In genomic region chr16:85306071-85306792, GRCh38 we compare ENCODE assay signal across 1 cellular context.
A peak's percentile ranks its signal among the peaks of the same experiment; 100 is the strongest.
TF ChIP-seq lines count a peak whose summit lies in the region.

No MANE protein-coding gene starts in this region.

TF ChIP-seq in HepG2, 621 proteins besides CTCF, POLR2A, EP300 and RAD21 (continued from another document and continues in another):
- TF ChIP-seq ZNF318 (CRISPR knock-in tag; IDR thresholded peaks at IDR 0.05) (peak; percentile 93), ZNF382 (CRISPR knock-in tag; IDR thresholded peaks at IDR 0.05; ENCODE audit: borderline replicate concordance) (no peak), ZNF121 (CRISPR knock-in tag; IDR thresholded peaks at IDR 0.05) (no peak), ZFAT (CRISPR knock-in tag; conservative IDR thresholded peaks at IDR 0.05) (no peak), SMYD3 (CRISPR knock-in tag; IDR thresholded peaks at IDR 0.05) (peak; percentile 53; the same call in 1 of the 2 replicates), PATZ1 (CRISPR knock-in tag; IDR thresholded peaks at IDR 0.05) (peak; percentile 73), THAP11 (CRISPR knock-in tag; IDR thresholded peaks at IDR 0.05) (peak; percentile 75), MEIS1 (CRISPR knock-in tag; IDR thresholded peaks at IDR 0.05; ENCODE audit: borderline replicate concordance) (peak; percentile 80; the same call in 1 of the 2 replicates), PRPF4 (IDR thresholded peaks at IDR 0.05; ENCODE audit: low read depth, low read length, poor library complexity, severe bottlenecking) (no peak), ZNF784 (CRISPR knock-in tag; IDR thresholded peaks at IDR 0.05; ENCODE audit: borderline replicate concordance) (no peak; the same call in 1 of the 2 replicates), GPN1 (CRISPR knock-in tag; IDR thresholded peaks at IDR 0.05; ENCODE audit: borderline replicate concordance) (no peak), RCOR2 (CRISPR knock-in tag; IDR thresholded peaks at IDR 0.05) (peak; percentile 67; the same call in 1 of the 2 replicates), HIVEP1 (CRISPR knock-in tag; IDR thresholded peaks at IDR 0.05) (peak; percentile 70; the same call in 1 of the 2 replicates), ZNF337 (CRISPR knock-in tag; IDR thresholded peaks at IDR 0.05; ENCODE audit: borderline replicate concordance, low read depth) (peak; percentile 68; the same call in 1 of the 2 replicates), RBM22 (optimal IDR thresholded peaks at IDR 0.05; ENCODE audit: low read length) (no peak), BHLHE40 (IDR thresholded peaks at IDR 0.05; ENCODE audit: low read length) (peak; percentile 72; the same call in 1 of the 2 replicates), ISL2 (CRISPR knock-in tag; IDR thresholded peaks at IDR 0.05) (no peak), HMGXB4 (CRISPR knock-in tag; IDR thresholded peaks at IDR 0.05; ENCODE audit: borderline replicate concordance in 1 of 2, low read depth in 1 of 2) (peak in 1 of 2 experiments; percentile 78; a peak in 1 of 4 replicates), ATF7-NPFF (CRISPR knock-in tag; IDR thresholded peaks at IDR 0.05; ENCODE audit: low read depth) (peak; percentile 50; the same call in 1 of the 2 replicates), GABPB1 (CRISPR knock-in tag; IDR thresholded peaks at IDR 0.05) (peak; percentile 77), PAXIP1 (CRISPR knock-in tag; conservative IDR thresholded peaks at IDR 0.05) (peak; percentile 86), RAD51 (IDR thresholded peaks at IDR 0.05; ENCODE audit: borderline replicate concordance) (peak; percentile 61; the same call in 1 of the 2 replicates), ZNF343 (CRISPR knock-in tag; IDR thresholded peaks at IDR 0.05) (0 out of 2 replicates have a peak, but pooled peaks have one; percentile 73), ZNF660 (CRISPR knock-in tag; IDR thresholded peaks at IDR 0.05; ENCODE audit: borderline replicate concordance, low read depth) (no peak), ZNF724P (CRISPR knock-in tag; IDR thresholded peaks at IDR 0.05; ENCODE audit: borderline replicate concordance) (no peak), ZBTB39 (CRISPR knock-in tag; IDR thresholded peaks at IDR 0.05) (0 out of 2 replicates have a peak, but pooled peaks have one; percentile 37), SETDB1 (CRISPR knock-in tag; IDR thresholded peaks at IDR 0.05; ENCODE audit: borderline replicate concordance) (no peak), PAX8 (CRISPR knock-in tag; IDR thresholded peaks at IDR 0.05; ENCODE audit: borderline replicate concordance) (0 out of 2 replicates have a peak, but pooled peaks have one; percentile 39), HMGXB3 (CRISPR knock-in tag; IDR thresholded peaks at IDR 0.05; ENCODE audit: borderline replicate concordance) (peak; percentile 85; the same call in 1 of the 2 replicates), HHEX (CRISPR knock-in tag; IDR thresholded peaks at IDR 0.05) (no peak), ETV6 (CRISPR knock-in tag; conservative IDR thresholded peaks at IDR 0.05) (no peak), TSC22D2 (CRISPR knock-in tag; IDR thresholded peaks at IDR 0.05; ENCODE audit: borderline replicate concordance) (peak; percentile 93), ZSCAN12 (CRISPR knock-in tag; IDR thresholded peaks at IDR 0.05) (no peak)
